In the genomic region with DNA sequence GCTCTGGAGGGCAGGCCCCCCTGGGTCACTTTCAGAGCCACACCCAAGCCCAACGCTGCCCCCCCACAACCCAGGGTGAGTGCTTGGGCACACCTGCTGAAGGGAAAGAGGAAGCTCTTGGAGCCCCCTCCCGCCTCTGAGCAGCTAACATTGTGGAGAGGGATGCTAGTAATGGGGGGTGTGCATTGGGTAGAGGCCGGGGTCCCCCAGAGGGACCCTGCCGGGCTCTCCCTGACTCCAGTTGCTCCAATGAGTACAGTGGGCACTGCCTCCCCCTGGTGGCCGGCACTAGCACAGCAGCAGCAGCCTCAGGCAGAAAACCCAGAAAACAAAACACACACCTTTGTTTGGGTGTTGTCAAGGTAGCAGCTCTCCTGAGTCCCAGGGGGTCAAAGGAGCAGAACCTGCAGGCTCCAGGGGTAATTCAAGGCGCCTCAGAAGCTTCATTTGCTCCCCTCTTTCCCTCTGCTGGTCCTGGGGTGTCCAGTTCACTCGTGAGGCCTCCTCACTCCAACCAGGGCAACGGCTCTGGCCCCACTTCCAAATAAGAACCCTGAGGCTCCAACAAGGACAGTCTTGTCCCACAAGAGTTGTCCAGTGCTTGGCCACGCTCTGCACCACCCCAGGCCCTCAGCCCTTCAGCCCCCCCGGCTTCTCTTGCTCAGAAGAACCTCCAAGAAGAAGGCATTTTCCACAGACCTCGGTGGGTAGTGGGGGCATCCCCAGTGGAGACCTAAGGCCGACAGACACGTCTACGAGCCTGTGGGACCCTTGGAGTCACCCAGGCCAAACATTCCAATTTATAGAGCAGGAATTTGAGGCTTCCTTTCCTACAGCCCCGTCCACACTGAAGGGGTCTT, we compare ENCODE assay signal across 8 cellular contexts. TPM values are rescaled to one million over a fixed set of nuclear protein-coding genes. Genes with fewer than 3 reads are reported as not detected.
DNase-seq lines count a peak whose midpoint lies in the region; ATAC-seq lines count a peak whose summit lies in the region.

No MANE protein-coding gene starts in this region.

- H3K9me2 ChIP-seq in Karpas-422 (replicated peaks; ENCODE audit: insufficient read depth, low read length) = no peaks in the 10 kb centered on the region

- H3K27me3 ChIP-seq in Karpas-422 (ENCODE audit: low read length) (no peaks in the 10 kb centered on the region), SJCRH30 (no peaks in the 10 kb centered on the region)

- H3K4me2 ChIP-seq in Karpas-422 (ENCODE audit: low read depth, low read length, poor library complexity, severe bottlenecking) = peak overlapping the region; percentile 84

- H2AFZ ChIP-seq in Karpas-422 (ENCODE audit: low read length) = no peak overlapping the region

- H3K79me2 ChIP-seq in Karpas-422 (ENCODE audit: low read length) = peaks cover 61% of the 10 kb centered on the region

- H3K36me3 ChIP-seq in ES-I3 (ENCODE audit: insufficient read depth, low read length) (no peaks in the 10 kb centered on the region), Karpas-422 (ENCODE audit: insufficient read depth, low read length) (no peaks in the 10 kb centered on the region), SJCRH30 (no peaks in the 10 kb centered on the region)

- H3K9ac ChIP-seq in ES-I3 (ENCODE audit: low read depth, low read length) = peak overlapping the region; percentile 95; the same call in 1 of the 2 replicates
- peak overlapping the region; percentile 86 for H3K9ac ChIP-seq in Karpas-422 (ENCODE audit: low read length)

- peaks cover 4% of the 10 kb centered on the region; the same call in 1 of the 2 replicates for H3K4me1 ChIP-seq in ES-I3 (ENCODE audit: insufficient read depth, low read length)
- peaks cover 56% of the 10 kb centered on the region for H3K4me1 ChIP-seq in Karpas-422 (ENCODE audit: low read length)
- peaks cover 14% of the 10 kb centered on the region for H3K4me1 ChIP-seq in SJCRH30

- DNase-seq in Karpas-422 (peak; percentile 90), SJCRH30 (peak; percentile 72 to 80), germinal center (ENCODE audit: low spot score) (peak; percentile 85), nucleus accumbens (lab: John Stamatoyannopoulos, UW) (peak in 48 of 56 donors; percentile 27 to 86 (median 64)), superior temporal gyrus (ENCODE audit: extremely low spot score) (peak; percentile 89)
- DNase-seq in activated naive CD4-positive, alpha-beta T cell (lab: John Stamatoyannopoulos, UW) = peak; percentile 59 to 79 (median 68)

- H3K27ac ChIP-seq in Karpas-422 (ENCODE audit: low read length) = peak overlapping the region; percentile 76
- no peak overlapping the region for H3K27ac ChIP-seq in SJCRH30

- H3K4me3 ChIP-seq in Karpas-422 (ENCODE audit: low read length) (peak overlapping the region; percentile 86), SJCRH30 (peak overlapping the region; percentile 73)

- H3K9me3 ChIP-seq in ES-I3 (ENCODE audit: control insufficient read depth, insufficient read depth, low read length) (no peaks in the 10 kb centered on the region), Karpas-422 (ENCODE audit: low read length) (no peaks in the 10 kb centered on the region), SJCRH30 (replicated peaks) (no peaks in the 10 kb centered on the region)

- no peak for ATAC-seq in GM21515 (IDR thresholded peaks at IDR 0.05; ENCODE audit: unreplicated experiment)

- H4K20me1 ChIP-seq in Karpas-422 (ENCODE audit: insufficient read depth, low read depth, low read length) = peaks cover 44% of the 10 kb centered on the region

RNA-seq across cellular contexts. Expression of a gene that starts 16.1 kb away (rescaled TPM):
- 5.2 TPM in 2 replicates for total RNA-seq in Karpas-422 (2014; rRNA removed; shearing (Covaris generic); ENCODE audit: low replicate concordance)
- 1.2 TPM in 2 replicates for total RNA-seq in SJCRH30 (2014; rRNA removed; shearing (Covaris generic))

RNA-seq across cellular contexts. Expression of a gene that starts 26.6 kb away (rescaled TPM):
- total RNA-seq in Karpas-422 (2014; rRNA removed; shearing (Covaris generic); ENCODE audit: low replicate concordance) = 69.2 and 99.2 TPM in 2 replicates
- 21.5 and 26.9 TPM in 2 replicates for total RNA-seq in SJCRH30 (2014; rRNA removed; shearing (Covaris generic))
